ENCODE assay signal across 9 cellular contexts in genomic region chr19:17606786-17607185, GRCh38. TPM values are rescaled to one million over a fixed set of nuclear protein-coding genes. Genes with fewer than 3 reads are reported as not detected.
A peak's percentile ranks its signal among the peaks of the same experiment; 100 is the strongest.
DNase-seq lines count a peak whose midpoint lies in the region; ATAC-seq and TF ChIP-seq lines count a peak whose summit lies in the region.
"Had no signal": no experiment of that assay in that cellular context is flagged by ENCODE, and none has a peak within 500 bp of the region (broad histone marks: within the 10 kb centered on the region; RNA-seq: fewer than 3 reads in every experiment).

No MANE protein-coding gene starts in this region.

- ATAC-seq in central memory CD8-positive, alpha-beta T cell (replicated peaks; ENCODE audit: extremely low read depth, poor library complexity, severe bottlenecking), result no peak

- no peaks in the 10 kb centered on the region for H3K9me3 ChIP-seq in ES-I3 (ENCODE audit: control insufficient read depth, insufficient read depth, low read length)
- H3K9me3 ChIP-seq: transverse colon had no signal

- peaks cover 5% of the 10 kb centered on the region; the same call in 1 of the 2 replicates for H3K4me1 ChIP-seq in ES-I3 (ENCODE audit: insufficient read depth, low read length)
- peaks cover 4% of the 10 kb centered on the region for H3K4me1 ChIP-seq in KMS-11 (ENCODE audit: low read depth, poor library complexity, severe bottlenecking)

- H3K4me3 ChIP-seq in KMS-11 (IDR thresholded peaks at IDR 0.05; ENCODE audit: insufficient read depth, low read depth, low read length), result no peak overlapping the region

- peak overlapping the region; percentile 83; the same call in 1 of the 2 replicates for H2AFZ ChIP-seq in KMS-11 (ENCODE audit: low read depth)

- no peaks in the 10 kb centered on the region for H3K79me2 ChIP-seq in KMS-11 (ENCODE audit: insufficient read depth, low read depth)

- H4K20me1 ChIP-seq in KMS-11 (ENCODE audit: insufficient read depth), result no peaks in the 10 kb centered on the region

- no peak for TF ChIP-seq CTCF in KMS-11 (conservative IDR thresholded peaks at IDR 0.05; ENCODE audit: low read depth, low read length)
- no peak for TF ChIP-seq CTCF in neural crest cell (conservative IDR thresholded peaks at IDR 0.05)

- DNase-seq in central memory CD8-positive, alpha-beta T cell (ENCODE audit: low spot score in 2 of 2), result no peak
- DNase-seq in neural crest cell (ENCODE audit: low read depth, low spot score) (no peak), foreskin melanocyte (no peak), DMS79 (lab: John Stamatoyannopoulos, UW) (no peak), midbrain (lab: John Stamatoyannopoulos, UW) (no peak), NCI-H510A (lab: John Stamatoyannopoulos, UW) (no peak)

- peak overlapping the region; percentile 22 for H3K27ac Mint-ChIP-seq in central memory CD8-positive, alpha-beta T cell (ENCODE audit: low read depth)
- H3K27ac Mint-ChIP-seq in neural crest cell (ENCODE audit: unreplicated experiment), result no peak overlapping the region

- no peaks in the 10 kb centered on the region for H3K9me3 Mint-ChIP-seq in central memory CD8-positive, alpha-beta T cell
- H3K9me3 Mint-ChIP-seq in neural crest cell, result peaks cover 2% of the 10 kb centered on the region

- peaks cover 33% of the 10 kb centered on the region for H3K27me3 ChIP-seq in KMS-11 (ENCODE audit: insufficient read depth, low read depth)

- H3K27me3 Mint-ChIP-seq in central memory CD8-positive, alpha-beta T cell, result peaks cover 52% of the 10 kb centered on the region
- H3K27me3 Mint-ChIP-seq in neural crest cell (ENCODE audit: low read depth), result peaks cover 32% of the 10 kb centered on the region

- H3K9ac ChIP-seq in ES-I3 (ENCODE audit: low read depth, low read length), result peak overlapping the region; percentile 61
- H3K9ac ChIP-seq in KMS-11, result no peak overlapping the region

- peaks cover 1% of the 10 kb centered on the region for H3K36me3 Mint-ChIP-seq in central memory CD8-positive, alpha-beta T cell (ENCODE audit: insufficient read depth)
- H3K36me3 Mint-ChIP-seq in neural crest cell (ENCODE audit: low read depth), result no peaks in the 10 kb centered on the region

- H3K4me3 Mint-ChIP-seq in central memory CD8-positive, alpha-beta T cell, result peak overlapping the region; percentile 79
- H3K4me3 Mint-ChIP-seq in neural crest cell, result peak overlapping the region; percentile 70

- H3K4me2 ChIP-seq in KMS-11, result peak overlapping the region; percentile 80; the same call in 1 of the 2 replicates

- H3K36me3 ChIP-seq in ES-I3 (ENCODE audit: insufficient read depth, low read length), result no peaks in the 10 kb centered on the region
- no peaks in the 10 kb centered on the region for H3K36me3 ChIP-seq in KMS-11 (ENCODE audit: insufficient read depth)
- H3K36me3 ChIP-seq: transverse colon had no signal

- H3K4me1 Mint-ChIP-seq in central memory CD8-positive, alpha-beta T cell, result peaks cover 11% of the 10 kb centered on the region
- peaks cover 17% of the 10 kb centered on the region for H3K4me1 Mint-ChIP-seq in neural crest cell

- no peak overlapping the region for H3K27ac ChIP-seq in KMS-11

RNA-seq across cellular contexts. Expression of gene COLGALT1, which starts 51.3 kb away (rescaled TPM):
- 78.4 and 81.7 TPM in 2 replicates for total RNA-seq in neural crest cell
